8 cellular contexts compared by ENCODE assay signal in genomic region chr15:60585743-60586708, GRCh38.
DNase-seq lines count a peak whose midpoint lies in the region; ATAC-seq and FAIRE-seq lines count a peak whose summit lies in the region.

No MANE protein-coding gene starts in this region.

- peak overlapping the region; percentile 86 for H3K27ac Mint-ChIP-seq in stimulated activated naive CD8-positive, alpha-beta T cell treated with anti-CD3 and anti-CD28 coated beads, Interleukin-15, Interleukin-2, amounts not matched to agents 100 ng/mL and 50 ng/mL, for 24 hours

- FAIRE-seq in GM18507 (lab: Jason Lieb, UNC), result peak; percentile 91

- H3K4me1 Mint-ChIP-seq in stimulated activated naive CD8-positive, alpha-beta T cell treated with anti-CD3 and anti-CD28 coated beads, Interleukin-15, Interleukin-2, amounts not matched to agents 100 ng/mL and 50 ng/mL, for 24 hours (ENCODE audit: low read depth), result peaks cover 89% of the 10 kb centered on the region

- H3K36me3 Mint-ChIP-seq in stimulated activated naive CD8-positive, alpha-beta T cell treated with anti-CD3 and anti-CD28 coated beads, Interleukin-15, Interleukin-2, amounts not matched to agents 100 ng/mL and 50 ng/mL, for 24 hours (ENCODE audit: low read depth), result no peaks in the 10 kb centered on the region

- ATAC-seq in HG03108 (IDR thresholded peaks at IDR 0.05; ENCODE audit: unreplicated experiment), result no peak

- H3K4me3 Mint-ChIP-seq in stimulated activated naive CD8-positive, alpha-beta T cell treated with anti-CD3 and anti-CD28 coated beads, Interleukin-15, Interleukin-2, amounts not matched to agents 100 ng/mL and 50 ng/mL, for 24 hours, result peak overlapping the region; percentile 66

- DNase-seq in AML-193 (lab: John Stamatoyannopoulos, UW), result peak; percentile 73 to 80
- DNase-seq in GM18507 (ENCODE audit: extremely low spot score, insufficient read length, low read depth), result no peak
- peak; percentile 34 for DNase-seq in NCI-H146 treated with DMSO at 0.1 percent for 48 hours (lab: John Stamatoyannopoulos, UW; ENCODE audit: unreplicated experiment)
- peak; percentile 16 to 77 (median 49) for DNase-seq in T-helper 1 cell
- peak; percentile 61 for DNase-seq in cerebellum (ENCODE audit: low spot score)
- DNase-seq in kidney tubule cell (ENCODE audit: low spot score), result peak; percentile 75

- H3K27me3 Mint-ChIP-seq in stimulated activated naive CD8-positive, alpha-beta T cell treated with anti-CD3 and anti-CD28 coated beads, Interleukin-15, Interleukin-2, amounts not matched to agents 100 ng/mL and 50 ng/mL, for 24 hours, result no peaks in the 10 kb centered on the region

- no peaks in the 10 kb centered on the region for H3K9me3 Mint-ChIP-seq in stimulated activated naive CD8-positive, alpha-beta T cell treated with anti-CD3 and anti-CD28 coated beads, Interleukin-15, Interleukin-2, amounts not matched to agents 100 ng/mL and 50 ng/mL, for 24 hours
